25 cellular contexts compared by ENCODE assay signal in genomic region chr22:20056696-20057386, GRCh38.
"Had no signal": no experiment of that assay in that cellular context is flagged by ENCODE, and none has a peak within 500 bp of the region (broad histone marks: within the 10 kb centered on the region; RNA-seq: fewer than 3 reads in every experiment).

No MANE protein-coding gene starts in this region.

- H3K4me1 Mint-ChIP-seq: activated B cell treated with CpG ODN at 0.5 μM for 24 hours had no signal

- H3K4me3 ChIP-seq: ascending aorta, body of pancreas, Peyer's patch had no signal

- H3K27ac ChIP-seq: ascending aorta, body of pancreas, Peyer's patch had no signal

- ATAC-seq: activated CD8-positive, alpha-beta memory T cell treated with anti-CD3 and anti-CD28 coated beads, Interleukin-2, amount 10 ng/mL, durations not matched to agents 7 days and 5 days; body of pancreas; T-helper 17 cell had no signal

- H3K27me3 Mint-ChIP-seq: activated B cell treated with CpG ODN at 0.5 μM for 24 hours; activated CD4-positive, alpha-beta T cell treated with anti-CD3 and anti-CD28 coated beads, Interleukin-2, amount 10 ng/mL, durations not matched to agents 24 days and 14 days; activated CD8-positive, alpha-beta memory T cell treated with anti-CD3 and anti-CD28 coated beads, Interleukin-2, amount 10 ng/mL, durations not matched to agents 7 days and 5 days; activated naive CD4-positive, alpha-beta T cell treated with anti-CD3 and anti-CD28 coated beads, Interleukin-2, amount 50 U/mL, for 24 hours; activated T-cell treated with anti-CD3 and anti-CD28 coated beads, Interleukin-2, amount 50 U/mL, for 24 hours; T-helper 17 cell had no signal

- H3K4me3 Mint-ChIP-seq: activated B cell treated with CpG ODN at 0.5 μM for 24 hours; activated CD4-positive, alpha-beta T cell treated with anti-CD3 and anti-CD28 coated beads, Interleukin-2, amount 10 ng/mL, durations not matched to agents 24 days and 14 days; activated CD8-positive, alpha-beta memory T cell treated with anti-CD3 and anti-CD28 coated beads, Interleukin-2, amount 10 ng/mL, durations not matched to agents 7 days and 5 days; activated naive CD4-positive, alpha-beta T cell treated with anti-CD3 and anti-CD28 coated beads, Interleukin-2, amount 50 U/mL, for 24 hours; activated T-cell treated with anti-CD3 and anti-CD28 coated beads, Interleukin-2, amount 50 U/mL, for 24 hours; activated T-helper 1 cell treated with anti-CD3 and anti-CD28 coated beads, Interleukin-12 subunit alpha, Interleukin-12 subunit beta, Interleukin-2, Interleukin-4 antibody, amounts not matched to agents 30 ng/mL and 10 ng/mL and 1 ng/mL, durations not matched to agents 14 hours and 24 hours and 36 hours; T-helper 17 cell had no signal

- H3K4me1 ChIP-seq: ascending aorta, body of pancreas, Peyer's patch had no signal

- H3K27ac Mint-ChIP-seq: activated B cell treated with CpG ODN at 0.5 μM for 24 hours; activated CD8-positive, alpha-beta memory T cell treated with anti-CD3 and anti-CD28 coated beads, Interleukin-2, amount 10 ng/mL, durations not matched to agents 7 days and 5 days; activated naive CD4-positive, alpha-beta T cell treated with anti-CD3 and anti-CD28 coated beads, Interleukin-2, amount 50 U/mL, for 24 hours; activated T-cell treated with anti-CD3 and anti-CD28 coated beads, Interleukin-2, amount 50 U/mL, for 24 hours; activated T-helper 1 cell treated with anti-CD3 and anti-CD28 coated beads, Interleukin-12 subunit alpha, Interleukin-12 subunit beta, Interleukin-2, Interleukin-4 antibody, amounts not matched to agents 30 ng/mL and 10 ng/mL and 1 ng/mL, durations not matched to agents 14 hours and 24 hours and 36 hours; T-helper 17 cell had no signal

- H3K9me3 ChIP-seq: ascending aorta, body of pancreas, Peyer's patch had no signal

- DNase-seq: activated B cell treated with CpG ODN at 0.5 μM for 24 hours; activated CD4-positive, alpha-beta T cell treated with anti-CD3 and anti-CD28 coated beads for 1 hour; activated CD4-positive, alpha-beta T cell treated with anti-CD3 and anti-CD28 coated beads, Interleukin-2, amount 10 ng/mL, durations not matched to agents 24 days and 14 days; activated CD4-positive, alpha-beta T cell treated with anti-CD3 and anti-CD28 coated beads, Interleukin-2, amount 50 U/mL, for 48 hours; activated CD8-positive, alpha-beta memory T cell treated with anti-CD3 and anti-CD28 coated beads, Interleukin-2, amount 10 ng/mL, durations not matched to agents 7 days and 5 days; activated effector memory CD4-positive, alpha-beta T cell treated with Interleukin-2 at 50 U/mL for 16 hours; activated naive CD4-positive, alpha-beta T cell; activated T-cell treated with anti-CD3 and anti-CD28 coated beads, Interleukin-2, amount 50 U/mL, for 24 hours; amniotic stem cell; body of pancreas; Karpas-422; MM.1S; NCI-H1105 treated with DMSO at 0.1 percent for 48 hours; NCI-H146; NCI-H187 treated with DMSO at 0.1 percent for 48 hours; NCI-H2081 treated with DMSO at 0.1 percent for 48 hours; NCI-H446; NCI-H524; SHP77; T-helper 17 cell; T-helper 9 cell had no signal

- H3K9me3 Mint-ChIP-seq: activated B cell treated with CpG ODN at 0.5 μM for 24 hours; activated CD4-positive, alpha-beta T cell treated with anti-CD3 and anti-CD28 coated beads, Interleukin-2, amount 10 ng/mL, durations not matched to agents 24 days and 14 days; activated naive CD4-positive, alpha-beta T cell treated with anti-CD3 and anti-CD28 coated beads, Interleukin-2, amount 50 U/mL, for 24 hours; activated T-cell treated with anti-CD3 and anti-CD28 coated beads, Interleukin-2, amount 50 U/mL, for 24 hours; activated T-helper 1 cell treated with anti-CD3 and anti-CD28 coated beads, Interleukin-12 subunit alpha, Interleukin-12 subunit beta, Interleukin-2, Interleukin-4 antibody, amounts not matched to agents 30 ng/mL and 10 ng/mL and 1 ng/mL, durations not matched to agents 14 hours and 24 hours and 36 hours had no signal

- H3K27me3 ChIP-seq: ascending aorta, body of pancreas, Peyer's patch had no signal
